ENCODE assay signal across 17 cellular contexts in genomic region chr6:156809446-156810178, GRCh38. TPM values are rescaled to one million over a fixed set of nuclear protein-coding genes. Genes with fewer than 3 reads are reported as not detected.
DNase-seq lines count a peak whose midpoint lies in the region; ATAC-seq, FAIRE-seq and TF ChIP-seq lines count a peak whose summit lies in the region.
"Had no signal": no experiment of that assay in that cellular context is flagged by ENCODE, and none has a peak within 500 bp of the region (broad histone marks: within the 10 kb centered on the region; RNA-seq: fewer than 3 reads in every experiment).

No MANE protein-coding gene starts in this region.

- no peak overlapping the region for H3K27ac ChIP-seq in CD4-positive, alpha-beta memory T cell (ENCODE audit: low read depth, low read length)
- no peak overlapping the region for H3K27ac ChIP-seq in HEK293 (ENCODE audit: extremely low read depth, low read depth, low read length)
- H3K27ac ChIP-seq: breast epithelium, uterus had no signal

- CTCF ChIA-PET in CD4-positive, alpha-beta memory T cell (lab: Charles Lee; ENCODE audit: partially characterized antibody) = no interaction called here
- CTCF ChIA-PET in HEK293 (lab: Yijun Ruan, JAX) = interaction anchor here (0.6 to 0.7 kb wide), 2 partner anchors 49 to 197 kb away, joined by 3 read pairs; no protein-coding TSS in a partner anchor
- CTCF ChIA-PET in activated CD8-positive, alpha-beta T cell treated with anti-CD3 and anti-CD28 coated beads, Interleukin-2, amount 10 ng/mL, durations not matched to agents 7 days and 5 days (lab: Charles Lee) = no interaction called here

- TF ChIP-seq CTCF in HEK293 (tag by site-specific recombination; IDR thresholded peaks at IDR 0.05) = no peak
- TF ChIP-seq CTCF in nephron progenitor cell (IDR thresholded peaks at IDR 0.05) = no peak
- no peak for TF ChIP-seq CTCF in endothelial cell (IDR thresholded peaks at IDR 0.05; ENCODE audit: unreplicated experiment)

- POLR2A ChIA-PET in CD4-positive, alpha-beta memory T cell (lab: Charles Lee; ENCODE audit: partially characterized antibody) = no interaction called here
- POLR2A ChIA-PET in HEK293 (lab: Yijun Ruan, JAX) = no interaction called here
- POLR2A ChIA-PET in activated CD8-positive, alpha-beta T cell treated with anti-CD3 and anti-CD28 coated beads, Interleukin-2, amount 10 ng/mL, durations not matched to agents 7 days and 5 days (lab: Charles Lee) = no interaction called here

- H3K36me3 Mint-ChIP-seq in CD4-positive, alpha-beta memory T cell = peaks cover 4 to 7% of the 10 kb centered on the region in 2 donors
- H3K36me3 Mint-ChIP-seq in activated CD8-positive, alpha-beta T cell treated with anti-CD3 and anti-CD28 coated beads, Interleukin-2, amount 10 ng/mL, durations not matched to agents 7 days and 5 days (ENCODE audit: low read depth) = peaks cover 14% of the 10 kb centered on the region
- H3K36me3 Mint-ChIP-seq in nephron progenitor cell (ENCODE audit: low read depth) (peaks cover 28% of the 10 kb centered on the region), endothelial cell (ENCODE audit: low read depth, unreplicated experiment) (no peaks in the 10 kb centered on the region)

- H3K4me1 ChIP-seq in CD4-positive, alpha-beta memory T cell (ENCODE audit: insufficient read depth, low read length) = peaks cover 90% of the 10 kb centered on the region
- H3K4me1 ChIP-seq in HEK293 (ENCODE audit: control insufficient read depth, insufficient read depth, low read length) = peaks cover 24% of the 10 kb centered on the region
- H3K4me1 ChIP-seq: uterus had no signal

- peaks cover 67 to 93% (median 79%) of the 10 kb centered on the region in 4 donors for H3K4me1 Mint-ChIP-seq in CD4-positive, alpha-beta memory T cell
- H3K4me1 Mint-ChIP-seq in activated CD8-positive, alpha-beta T cell treated with anti-CD3 and anti-CD28 coated beads, Interleukin-2, amount 10 ng/mL, durations not matched to agents 7 days and 5 days (ENCODE audit: low read depth) = peaks cover 43% of the 10 kb centered on the region
- H3K4me1 Mint-ChIP-seq in nephron progenitor cell (peaks cover 45% of the 10 kb centered on the region), endothelial cell (ENCODE audit: unreplicated experiment) (peaks cover 21% of the 10 kb centered on the region)

- FAIRE-seq in RCC 7860 (lab: Jason Lieb, UNC) = no peak
- FAIRE-seq: frontal cortex had no signal

- H3K27me3 Mint-ChIP-seq in CD4-positive, alpha-beta memory T cell = no peaks in the 10 kb centered on the region
- no peaks in the 10 kb centered on the region for H3K27me3 Mint-ChIP-seq in activated CD8-positive, alpha-beta T cell treated with anti-CD3 and anti-CD28 coated beads, Interleukin-2, amount 10 ng/mL, durations not matched to agents 7 days and 5 days (ENCODE audit: low read depth)
- H3K27me3 Mint-ChIP-seq in nephron progenitor cell (ENCODE audit: low read depth, poor library complexity) = no peaks in the 10 kb centered on the region
- H3K27me3 Mint-ChIP-seq in endothelial cell (ENCODE audit: unreplicated experiment) = peaks cover 4% of the 10 kb centered on the region

- intact Hi-C loops in CD4-positive, alpha-beta memory T cell (cut with micrococcal nuclease) = no loop called here

- no peaks in the 10 kb centered on the region for H3K9me3 Mint-ChIP-seq in CD4-positive, alpha-beta memory T cell
- H3K9me3 Mint-ChIP-seq in activated CD8-positive, alpha-beta T cell treated with anti-CD3 and anti-CD28 coated beads, Interleukin-2, amount 10 ng/mL, durations not matched to agents 7 days and 5 days (ENCODE audit: insufficient read depth) = no peaks in the 10 kb centered on the region
- H3K9me3 Mint-ChIP-seq in nephron progenitor cell (no peaks in the 10 kb centered on the region), endothelial cell (ENCODE audit: unreplicated experiment) (no peaks in the 10 kb centered on the region)

- no peak for DNase-seq in CD4-positive, alpha-beta memory T cell
- DNase-seq in activated CD8-positive, alpha-beta T cell treated with anti-CD3 and anti-CD28 coated beads, Interleukin-2, amount 10 ng/mL, durations not matched to agents 7 days and 5 days = no peak
- no peak for DNase-seq in nephron progenitor cell
- DNase-seq in endothelial cell (ENCODE audit: low spot score) = no peak
- no peak for DNase-seq in RCC 7860 (ENCODE audit: low spot score)
- DNase-seq: effector memory CD4-positive, alpha-beta T cell; NCI-H345; stimulated activated CD4-positive, alpha-beta T cell treated with anti-CD3 and anti-CD28 coated beads, Interleukin-1b, Interleukin-23, amount 100 ng/mL, for 48 hours; stimulated activated CD8-positive, alpha-beta memory T cell treated with anti-CD3 and anti-CD28 coated beads, Interleukin-4, amount 100 ng/mL, for 48 hours; uterus had no signal

- peak overlapping the region in 6 of 8 donors; percentile 14 to 64 (median 42) for H3K4me3 Mint-ChIP-seq in CD4-positive, alpha-beta memory T cell
- no peak overlapping the region for H3K4me3 Mint-ChIP-seq in activated CD8-positive, alpha-beta T cell treated with anti-CD3 and anti-CD28 coated beads, Interleukin-2, amount 10 ng/mL, durations not matched to agents 7 days and 5 days
- H3K4me3 Mint-ChIP-seq in nephron progenitor cell (no peak overlapping the region), endothelial cell (ENCODE audit: unreplicated experiment) (no peak overlapping the region)
- H3K4me3 Mint-ChIP-seq: activated T-helper 1 cell treated with anti-CD3 and anti-CD28 coated beads, Interleukin-12 subunit alpha, Interleukin-12 subunit beta, Interleukin-2, Interleukin-4 antibody, amounts not matched to agents 30 ng/mL and 10 ng/mL and 1 ng/mL, durations not matched to agents 14 hours and 24 hours and 36 hours had no signal

- H3K9me3 ChIP-seq in CD4-positive, alpha-beta memory T cell (ENCODE audit: control insufficient read depth in 1 of 2, low read length in 2 of 2) = no peaks in the 10 kb centered on the region
- H3K9me3 ChIP-seq in HEK293 (ENCODE audit: control insufficient read depth, insufficient read depth, low read depth, low read length) = no peaks in the 10 kb centered on the region
- H3K9me3 ChIP-seq: mucosa of descending colon, uterus had no signal

- no peak overlapping the region for H3K4me3 ChIP-seq in CD4-positive, alpha-beta memory T cell (ENCODE audit: low read length in 2 of 2)
- H3K4me3 ChIP-seq in HEK293 (ENCODE audit: low read depth, low read length) = no peak overlapping the region
- H3K4me3 ChIP-seq: breast epithelium, mucosa of descending colon, uterus had no signal

- H3K36me3 ChIP-seq in CD4-positive, alpha-beta memory T cell (ENCODE audit: insufficient read depth, low read length) = no peaks in the 10 kb centered on the region
- H3K36me3 ChIP-seq in HEK293 (ENCODE audit: control insufficient read depth in 2 of 2, insufficient read depth in 1 of 2, low read length in 2 of 2) = no peaks in the 10 kb centered on the region
- H3K36me3 ChIP-seq: breast epithelium, uterus had no signal

- peak overlapping the region in 1 of 7 donors; percentile 35 for H3K27ac Mint-ChIP-seq in CD4-positive, alpha-beta memory T cell
- H3K27ac Mint-ChIP-seq in activated CD8-positive, alpha-beta T cell treated with anti-CD3 and anti-CD28 coated beads, Interleukin-2, amount 10 ng/mL, durations not matched to agents 7 days and 5 days = peak overlapping the region; percentile 8
- peak overlapping the region; percentile 72 for H3K27ac Mint-ChIP-seq in nephron progenitor cell
- no peak overlapping the region for H3K27ac Mint-ChIP-seq in endothelial cell (ENCODE audit: unreplicated experiment)
- H3K27ac Mint-ChIP-seq: activated T-helper 1 cell treated with anti-CD3 and anti-CD28 coated beads, Interleukin-12 subunit alpha, Interleukin-12 subunit beta, Interleukin-2, Interleukin-4 antibody, amounts not matched to agents 30 ng/mL and 10 ng/mL and 1 ng/mL, durations not matched to agents 14 hours and 24 hours and 36 hours had no signal

- ATAC-seq in activated CD8-positive, alpha-beta T cell treated with anti-CD3 and anti-CD28 coated beads, Interleukin-2, amount 10 ng/mL, durations not matched to agents 7 days and 5 days = no peak
- ATAC-seq in HG02798 (IDR thresholded peaks at IDR 0.05; ENCODE audit: poor library complexity, unreplicated experiment) (no peak), GM19328 (IDR thresholded peaks at IDR 0.05; ENCODE audit: unreplicated experiment) (no peak)

- no peaks in the 10 kb centered on the region for H3K27me3 ChIP-seq in CD4-positive, alpha-beta memory T cell (ENCODE audit: insufficient read depth, low read length)
- H3K27me3 ChIP-seq: breast epithelium, uterus had no signal

TF ChIP-seq in HEK293, 187 proteins besides CTCF, POLR2A, EP300 and RAD21 (continues in another document):
- TF ChIP-seq ZNF362 (tag by site-specific recombination; IDR thresholded peaks at IDR 0.05) = 0 out of 2 replicates have a peak, but pooled peaks have one; percentile 59
- no peak for TF ChIP-seq ZNF660 (tag by site-specific recombination; IDR thresholded peaks at IDR 0.05)
- TF ChIP-seq KLF1 (tag by site-specific recombination; IDR thresholded peaks at IDR 0.05) = no peak

RNA-seq across cellular contexts. Expression of gene ARID1B, which starts 32.4 kb away (rescaled TPM):
- 100 to 1,000 TPM; 118 to 131 TPM for total RNA-seq in CD4-positive, alpha-beta memory T cell
- 10 to 100 TPM in 1 of 2 donors, 1 to 10 TPM in 1; 5.4 to 26.5 TPM for polyA plus RNA-seq in CD4-positive, alpha-beta memory T cell
- 10 to 100 TPM; 60.9 to 62.4 TPM for total RNA-seq in activated CD8-positive, alpha-beta T cell treated with anti-CD3 and anti-CD28 coated beads, Interleukin-2, amount 10 ng/mL, durations not matched to agents 7 days and 5 days
- total RNA-seq in endothelial cell (ENCODE audit: unreplicated experiment) = 104 TPM

Comparison
In these comparisons a context has a peak if more than half of its experiments do, and no peak if none do; other contexts are left out.
1. H3K4me3 Mint-ChIP-seq: peak in CD4-positive, alpha-beta memory T cell (6 of 8); none in activated CD8-positive, alpha-beta T cell treated with anti-CD3 and anti-CD28 coated beads, Interleukin-2, amount 10 ng/mL, durations not matched to agents 7 days and 5 days (single experiment), nephron progenitor cell (single experiment) and endothelial cell (single experiment).